In genomic region chr15:23039151-23039916, GRCh38 we compare ENCODE assay signal across 1 cellular context.
TF ChIP-seq lines count a peak whose summit lies in the region.

TUBGCP5 (minus strand) TSS chr15:23039569; CDS start chr15:23039543, 26 bp downstream.

TF ChIP-seq in HepG2, 621 proteins besides CTCF, POLR2A, EP300 and RAD21 (continued from another document and continues in another):
- TF ChIP-seq RFX1 (IDR thresholded peaks at IDR 0.05) (peak; percentile 7; the same call in 1 of the 2 replicates), NCOA2 (CRISPR knock-in tag; IDR thresholded peaks at IDR 0.05) (peak; percentile 34; the same call in 1 of the 2 replicates), ZNF431 (CRISPR knock-in tag; IDR thresholded peaks at IDR 0.05; ENCODE audit: borderline replicate concordance, low read depth) (0 out of 2 replicates have a peak, but pooled peaks have one; percentile 73), STAG1 (CRISPR knock-in tag; IDR thresholded peaks at IDR 0.05) (no peak), AKAP8 (CRISPR knock-in tag; IDR thresholded peaks at IDR 0.05) (peak; percentile 62; the same call in 1 of the 2 replicates), PLSCR1 (CRISPR knock-in tag; IDR thresholded peaks at IDR 0.05; ENCODE audit: borderline replicate concordance) (no peak), ZNF430 (CRISPR knock-in tag; IDR thresholded peaks at IDR 0.05) (no peak), RBAK (CRISPR knock-in tag; IDR thresholded peaks at IDR 0.05) (0 out of 2 replicates have a peak, but pooled peaks have one; percentile 16), ZMAT5 (CRISPR knock-in tag; IDR thresholded peaks at IDR 0.05; ENCODE audit: borderline replicate concordance, low read depth) (no peak), ZNF766 (CRISPR knock-in tag; IDR thresholded peaks at IDR 0.05; ENCODE audit: borderline replicate concordance) (no peak), IKZF4 (CRISPR knock-in tag; IDR thresholded peaks at IDR 0.05; ENCODE audit: borderline replicate concordance, low read depth, not compliant biosample characterization) (peak; percentile 23), CREB3 (CRISPR knock-in tag; IDR thresholded peaks at IDR 0.05) (no peak), PHB2 (IDR thresholded peaks at IDR 0.05; ENCODE audit: partially characterized antibody) (no peak), ZNF292 (CRISPR knock-in tag; IDR thresholded peaks at IDR 0.05; ENCODE audit: borderline replicate concordance, low read depth) (no peak), XBP1 (CRISPR knock-in tag; IDR thresholded peaks at IDR 0.05) (no peak), PCBP1 (IDR thresholded peaks at IDR 0.05; ENCODE audit: borderline replicate concordance, low read depth, low read length) (no peak), ZNF567 (CRISPR knock-in tag; IDR thresholded peaks at IDR 0.05; ENCODE audit: borderline replicate concordance) (no peak), GZF1 (CRISPR knock-in tag; IDR thresholded peaks at IDR 0.05) (peak; percentile 36; the same call in 1 of the 2 replicates), ZNF333 (CRISPR knock-in tag; IDR thresholded peaks at IDR 0.05; ENCODE audit: borderline replicate concordance) (no peak), LCORL (IDR thresholded peaks at IDR 0.05) (no peak), LCORL (CRISPR knock-in tag; IDR thresholded peaks at IDR 0.05) (no peak), ZNF83 (CRISPR knock-in tag; IDR thresholded peaks at IDR 0.05; ENCODE audit: borderline replicate concordance) (no peak), HINFP (CRISPR knock-in tag; IDR thresholded peaks at IDR 0.05; ENCODE audit: low read depth) (no peak; the same call in none of the 2 replicates), ZNF318 (CRISPR knock-in tag; IDR thresholded peaks at IDR 0.05) (no peak), KDM6A (CRISPR knock-in tag; IDR thresholded peaks at IDR 0.05; ENCODE audit: low read depth) (no peak), HNF4G (IDR thresholded peaks at IDR 0.05; ENCODE audit: borderline replicate concordance, low read depth, low read length) (no peak), HNF4G (CRISPR knock-in tag; IDR thresholded peaks at IDR 0.05; ENCODE audit: borderline replicate concordance, low read depth) (no peak), IRF9 (CRISPR knock-in tag; IDR thresholded peaks at IDR 0.05; ENCODE audit: borderline replicate concordance) (peak; percentile 68; the same call in 1 of the 2 replicates), ZNF207 (IDR thresholded peaks at IDR 0.05; ENCODE audit: borderline replicate concordance) (no peak), CC2D1A (CRISPR knock-in tag; IDR thresholded peaks at IDR 0.05) (no peak), ZFAT (CRISPR knock-in tag; conservative IDR thresholded peaks at IDR 0.05) (no peak), ZNF776 (CRISPR knock-in tag; IDR thresholded peaks at IDR 0.05) (peak; percentile 65), WIZ (CRISPR knock-in tag; IDR thresholded peaks at IDR 0.05) (peak; percentile 70), GRHL1 (CRISPR knock-in tag; conservative IDR thresholded peaks at IDR 0.05) (no peak), MAFK (conservative IDR thresholded peaks at IDR 0.05 in 1 of 2, IDR thresholded peaks at IDR 0.05 in 1 of 2; ENCODE audit: low read length in 2 of 2) (peak in 1 of 2 experiments; percentile 14; a peak in 1 of 4 replicates), ZNF496 (CRISPR knock-in tag; IDR thresholded peaks at IDR 0.05; ENCODE audit: insufficient replicate concordance) (no peak), CHD2 (IDR thresholded peaks at IDR 0.05; ENCODE audit: low read depth, low read length) (peak; percentile 99), ZNF224 (CRISPR knock-in tag; IDR thresholded peaks at IDR 0.05) (peak; percentile 79; the same call in 1 of the 2 replicates), ZNF138 (CRISPR knock-in tag; IDR thresholded peaks at IDR 0.05; ENCODE audit: low read depth) (no peak), CBFB (CRISPR knock-in tag; IDR thresholded peaks at IDR 0.05) (no peak; the same call in 1 of the 2 replicates), ZKSCAN5 (CRISPR knock-in tag; IDR thresholded peaks at IDR 0.05) (no peak), KLF12 (CRISPR knock-in tag; IDR thresholded peaks at IDR 0.05; ENCODE audit: borderline replicate concordance) (no peak), ZNF678 (CRISPR knock-in tag; IDR thresholded peaks at IDR 0.05) (no peak), ZNF367 (CRISPR knock-in tag; IDR thresholded peaks at IDR 0.05; ENCODE audit: borderline replicate concordance) (no peak), SMC3 (IDR thresholded peaks at IDR 0.05; ENCODE audit: low read length) (no peak), ZKSCAN8 (CRISPR knock-in tag; IDR thresholded peaks at IDR 0.05; ENCODE audit: borderline replicate concordance) (0 out of 2 replicates have a peak, but pooled peaks have one; percentile 27), ZNF570 (CRISPR knock-in tag; IDR thresholded peaks at IDR 0.05; ENCODE audit: borderline replicate concordance) (no peak), KAT7 (CRISPR knock-in tag; IDR thresholded peaks at IDR 0.05; ENCODE audit: borderline replicate concordance) (peak; percentile 89; the same call in 1 of the 2 replicates), MAX (IDR thresholded peaks at IDR 0.05) (peak; percentile 71; the same call in 1 of the 2 replicates), ELK4 (CRISPR knock-in tag; IDR thresholded peaks at IDR 0.05; ENCODE audit: borderline replicate concordance) (no peak), ZNF263 (CRISPR knock-in tag; IDR thresholded peaks at IDR 0.05) (peak; percentile 45; the same call in 1 of the 2 replicates)
